Comparison of ENCODE assay signal across 9 cellular contexts in genomic region chr4:164383187-164384181, GRCh38.
DNase-seq lines count a peak whose midpoint lies in the region; ATAC-seq, FAIRE-seq and TF ChIP-seq lines count a peak whose summit lies in the region.
"Had no signal": no experiment of that assay in that cellular context is flagged by ENCODE, and none has a peak within 500 bp of the region (broad histone marks: within the 10 kb centered on the region; RNA-seq: fewer than 3 reads in every experiment).

No MANE protein-coding gene starts in this region.

- H3K36me3 ChIP-seq in heart right ventricle = no peaks in the 10 kb centered on the region

- H3K27me3 ChIP-seq in heart right ventricle = peaks cover 0 to 38% (median 30%) of the 10 kb centered on the region in 7 donors

- 1% methylated on average over 76 of the region's 76 CpGs for WGBS in heart right ventricle, 2 donors

- FAIRE-seq in urothelium cell line (lab: Jason Lieb, UNC) = no peak

- ATAC-seq in heart right ventricle = peak in 4 of 8 donors; percentile 24 to 65 (median 28)
- no peak for ATAC-seq in left ventricle myocardium superior
- ATAC-seq in GM18511 (IDR thresholded peaks at IDR 0.05; ENCODE audit: unreplicated experiment) = no peak
- ATAC-seq: T-cell had no signal

- peaks cover 0 to 10% (median 0%) of the 10 kb centered on the region in 9 donors for H3K4me1 ChIP-seq in heart right ventricle

- TF ChIP-seq CTCF in heart right ventricle (IDR thresholded peaks at IDR 0.05) (no peak), choroid plexus epithelial cell (conservative IDR thresholded peaks at IDR 0.05; ENCODE audit: low read depth, low read length) (peak; percentile 7)

- DNase-seq in heart right ventricle (peak; percentile 9 to 10), left ventricle myocardium superior (no peak), choroid plexus epithelial cell (ENCODE audit: low read depth) (peak; percentile 7), midbrain (lab: John Stamatoyannopoulos, UW) (peak; percentile 96), urothelium cell line (ENCODE audit: low spot score) (peak; percentile 44), NCI-H345 treated with DMSO at 0.1 percent for 48 hours (lab: John Stamatoyannopoulos, UW; ENCODE audit: unreplicated experiment) (no peak), GM19238 (ENCODE audit: insufficient read length, low spot score) (no peak)

- intact Hi-C loops in heart right ventricle (cut with DNase I) = no loop called here
- intact Hi-C loops in left ventricle myocardium superior (cut with micrococcal nuclease) = no loop called here

- no peak overlapping the region for H3K27ac ChIP-seq in heart right ventricle

- H3K4me3 ChIP-seq in heart right ventricle = peak overlapping the region in 6 of 10 donors; percentile 15 to 36 (median 25)
- peak overlapping the region; percentile 22 for H3K4me3 ChIP-seq in choroid plexus epithelial cell (ENCODE audit: low read depth, low read length)

- H3K9me3 ChIP-seq in heart right ventricle = no peaks in the 10 kb centered on the region

Comparison
In these comparisons a context has a peak if more than half of its experiments do, and no peak if none do; other contexts are left out.
1. DNase-seq: peak in heart right ventricle (2 of 2), choroid plexus epithelial cell (single experiment), midbrain (single experiment) and urothelium cell line (single experiment); none in left ventricle myocardium superior (single experiment), NCI-H345 treated with DMSO at 0.1 percent for 48 hours (single experiment) and GM19238 (single experiment).